Comparison of ENCODE assay signal across 13 cellular contexts in genomic region chr11:71615003-71615402, GRCh38. TPM values are rescaled to one million over a fixed set of nuclear protein-coding genes. Genes with fewer than 3 reads are reported as not detected.
DNase-seq lines count a peak whose midpoint lies in the region; FAIRE-seq and TF ChIP-seq lines count a peak whose summit lies in the region.
"Not testable (repeated sequence)": the region's sequence is repeated elsewhere in the genome, so short reads cannot be mapped to it uniquely, and the experiment has no call there.
"Had no signal": no experiment of that assay in that cellular context is flagged by ENCODE, and none has a peak within 500 bp of the region (broad histone marks: within the 10 kb centered on the region; RNA-seq: fewer than 3 reads in every experiment).

No MANE protein-coding gene starts in this region.

- in situ Hi-C loops in transverse colon (cut with MboI; ENCODE audit: low pct_ligation_motif_present in 1 of 4, low pct_unique_long_range_greater_than_20kb in 1 of 4, low sequenced_read_pairs in 3 of 4): not testable (repeated sequence)

- H3K4me1 ChIP-seq in keratinocyte (ENCODE audit: control insufficient read depth, extremely low read depth, insufficient read depth, low read length): peaks cover 10% of the 10 kb centered on the region
- H3K4me1 ChIP-seq in trophoblast cell (ENCODE audit: control insufficient read depth in 1 of 2, insufficient read depth in 2 of 2, low read length in 2 of 2): peaks cover 2 to 12% of the 10 kb centered on the region in 2 experiments
- not testable (repeated sequence) for H3K4me1 ChIP-seq in transverse colon

- H3K14ac ChIP-seq in trophoblast cell (ENCODE audit: low read length): not testable (repeated sequence)

- not testable (repeated sequence) for TF ChIP-seq EP300 in transverse colon (IDR thresholded peaks at IDR 0.05; ENCODE audit: low read depth)

- H4K8ac ChIP-seq in trophoblast cell (ENCODE audit: low read depth, low read length): not testable (repeated sequence)

- H4K20me1 ChIP-seq in keratinocyte (ENCODE audit: control insufficient read depth, extremely low read depth, insufficient read depth, low read length): not testable (repeated sequence)

- H2AFZ ChIP-seq in keratinocyte (ENCODE audit: control insufficient read depth, low read length); trophoblast cell (ENCODE audit: insufficient read depth, low read length, poor library complexity): not testable (repeated sequence)

- not testable (repeated sequence) for H3K9me3 ChIP-seq in keratinocyte (ENCODE audit: control insufficient read depth, low read depth, low read length); trophoblast cell (ENCODE audit: insufficient read depth, low read depth, low read length); transverse colon

- not testable (repeated sequence) for H3K27ac ChIP-seq in keratinocyte (ENCODE audit: control insufficient read depth, insufficient read depth, low read length); trophoblast cell (ENCODE audit: low read depth, low read length); transverse colon

- H2BK120ac ChIP-seq in trophoblast cell (ENCODE audit: insufficient read depth, low read length, poor library complexity): not testable (repeated sequence)

- H3K4me2 ChIP-seq in keratinocyte (ENCODE audit: control insufficient read depth, extremely low read depth, insufficient read depth, low read depth, low read length) (peak overlapping the region; percentile 45), trophoblast cell (ENCODE audit: low read length) (peak overlapping the region; percentile 41)

- not testable (repeated sequence) for H2BK5ac ChIP-seq in trophoblast cell (ENCODE audit: low read depth, low read length, poor library complexity)

- H3K9ac ChIP-seq in keratinocyte (ENCODE audit: control insufficient read depth, extremely low read depth, insufficient read depth, low read length); trophoblast cell (ENCODE audit: low read length): not testable (repeated sequence)

- H2AK5ac ChIP-seq in trophoblast cell (ENCODE audit: low read length): not testable (repeated sequence)

- H2BK12ac ChIP-seq in trophoblast cell (ENCODE audit: low read length): not testable (repeated sequence)

- dilution Hi-C loops in keratinocyte (cut with MboI; ENCODE audit: extremely low pct_ligation_motif_present, low sequenced_read_pairs): not testable (repeated sequence)

- intact Hi-C loops in transverse colon (cut with DNase I; ENCODE audit: low total_unique reads): not testable (repeated sequence)

- H4K91ac ChIP-seq in trophoblast cell (ENCODE audit: low read depth, low read length): not testable (repeated sequence)

- H3K36me3 ChIP-seq in bronchial epithelial cell (ENCODE audit: control insufficient read depth, insufficient read depth, low read length); keratinocyte (ENCODE audit: control insufficient read depth in 2 of 2, extremely low read depth in 1 of 2, insufficient read depth in 2 of 2, low read length in 2 of 2); trophoblast cell (ENCODE audit: control insufficient read depth in 1 of 2, insufficient read depth in 2 of 2, low read length in 2 of 2); transverse colon: not testable (repeated sequence)

- not testable (repeated sequence) for TF ChIP-seq POLR2A in transverse colon (IDR thresholded peaks at IDR 0.05)

- WGBS in trophoblast cell (ENCODE audit: extremely low coverage, insufficient coverage, insufficient read length): no CpG with 5 or more reads among the region's 12 CpGs
- 63% methylated on average over 11 of the region's 12 CpGs; no CpG with 5 or more reads in 1 of the 2 donors for WGBS in transverse colon (ENCODE audit: low coverage in 1 of 2), 2 donors

- H3K9me1 ChIP-seq in keratinocyte (ENCODE audit: control insufficient read depth, extremely low read depth, insufficient read depth, low read length): not testable (repeated sequence)

- FAIRE-seq in bronchial epithelial cell (lab: Jason Lieb, UNC); keratinocyte (lab: Jason Lieb, UNC): not testable (repeated sequence)

- not testable (repeated sequence) for H3K79me1 ChIP-seq in trophoblast cell (ENCODE audit: low read length)

- not testable (repeated sequence) for H3K4me3 ChIP-seq in bronchial epithelial cell (ENCODE audit: low read depth, low read length); keratinocyte (ENCODE audit: control insufficient read depth in 2 of 3, extremely low read depth in 1 of 3, insufficient read depth in 2 of 3, low read depth in 1 of 3, low read length in 3 of 3); trophoblast cell (ENCODE audit: low read depth, low read length); transverse colon

- not testable (repeated sequence) for H3K4ac ChIP-seq in trophoblast cell (ENCODE audit: low read depth, low read length)

- not testable (repeated sequence) for TF ChIP-seq CTCF in bronchial epithelial cell (IDR thresholded peaks at IDR 0.05; ENCODE audit: insufficient read depth, low read length, severe bottlenecking); keratinocyte (optimal IDR thresholded peaks at IDR 0.05 in 1 of 3, IDR thresholded peaks at IDR 0.05 in 1 of 3, conservative IDR thresholded peaks at IDR 0.05 in 1 of 3; ENCODE audit: extremely low read depth in 1 of 3, insufficient read depth in 2 of 3, low read length in 3 of 3); transverse colon (IDR thresholded peaks at IDR 0.05)

- not testable (repeated sequence) for H3K27me3 ChIP-seq in bronchial epithelial cell (ENCODE audit: control insufficient read depth, insufficient read depth, low read length); keratinocyte (ENCODE audit: control insufficient read depth, extremely low read depth, insufficient read depth, low read length); trophoblast cell (ENCODE audit: insufficient read depth, low read length); transverse colon

- peak; percentile 61 for DNase-seq in DMS79 treated with DMSO at 0.1 percent for 48 hours (lab: John Stamatoyannopoulos, UW)
- DNase-seq in LoVo (ENCODE audit: low spot score): peak; percentile 52
- DNase-seq in SIG-M5 treated with dmso at 0.1 percent for 504 hours (lab: John Stamatoyannopoulos, UW; ENCODE audit: unreplicated experiment): peak; percentile 9
- DNase-seq in bronchial epithelial cell (ENCODE audit: low read depth): peak; percentile 97
- DNase-seq in keratinocyte (ENCODE audit: low read depth, low spot score): peak; percentile 28
- peak; percentile 89 to 96 for DNase-seq in trophoblast cell
- DNase-seq in transverse colon: peak; percentile 47

- not testable (repeated sequence) for H4K12ac ChIP-seq in trophoblast cell (ENCODE audit: low read depth, low read length)

- not testable (repeated sequence) for H3K23ac ChIP-seq in trophoblast cell (ENCODE audit: low read length)

- H3K79me2 ChIP-seq in keratinocyte (ENCODE audit: control insufficient read depth, insufficient read depth, low read length); trophoblast cell (ENCODE audit: control insufficient read depth, insufficient read depth, low read length, poor library complexity): not testable (repeated sequence)

- not testable (repeated sequence) for H3K18ac ChIP-seq in trophoblast cell (ENCODE audit: low read length)

RNA-seq across cellular contexts. Expression of gene KRTAP5-11, which starts 32.3 kb away (rescaled TPM):
- total RNA-seq in bronchial epithelial cell (not detected in 2 replicates), transverse colon (not detected)
- polyA plus RNA-seq in keratinocyte: not detected in 3 replicates
- not detected for polyA plus RNA-seq in keratinocyte (2011; ENCODE audit: low read depth)
- polyA plus RNA-seq in keratinocyte (2011; cell fraction: cytosol; rRNA removed): not detected in 2 replicates
- polyA plus RNA-seq in keratinocyte (2011; cell fraction: nucleus; rRNA removed): not detected in 2 replicates
- polyA plus RNA-seq in keratinocyte (2012; ENCODE audit: low replicate concordance): not detected in 2 replicates
- polyA minus RNA-seq in keratinocyte: not detected in 3 replicates
- not detected for polyA minus RNA-seq in keratinocyte (2011; cell fraction: cytosol; rRNA and poly(A)+ RNA removed)
- not detected in 2 replicates for polyA minus RNA-seq in keratinocyte (2011; cell fraction: nucleus; rRNA and poly(A)+ RNA removed)
- not detected in 2 replicates for polyA plus RNA-seq in trophoblast cell (2013)
- total RNA-seq: A673, GM23338, HepG2, Peyer's patch, Right ventricle myocardium inferior, SK-MEL-5 had no signal
- polyA plus RNA-seq: GM23338, HepG2 had no signal

RNA-seq across cellular contexts. Expression of gene KRTAP5-10, which starts 49.6 kb away (rescaled TPM):
- total RNA-seq in bronchial epithelial cell: not detected in 2 replicates
- polyA plus RNA-seq in keratinocyte: not detected in 3 replicates
- not detected for polyA plus RNA-seq in keratinocyte (2011; ENCODE audit: low read depth)
- polyA plus RNA-seq in keratinocyte (2011; cell fraction: cytosol; rRNA removed): not detected in 2 replicates
- not detected in 2 replicates for polyA plus RNA-seq in keratinocyte (2011; cell fraction: nucleus; rRNA removed)
- polyA plus RNA-seq in keratinocyte (2012; ENCODE audit: low replicate concordance): not detected in 2 replicates
- polyA minus RNA-seq in keratinocyte: not detected in 3 replicates
- polyA minus RNA-seq in keratinocyte (2011; cell fraction: cytosol; rRNA and poly(A)+ RNA removed): not detected
- not detected in 2 replicates for polyA minus RNA-seq in keratinocyte (2011; cell fraction: nucleus; rRNA and poly(A)+ RNA removed)
- 0.07 TPM in 2 replicates for polyA plus RNA-seq in trophoblast cell (2013)
- 1 to 10 TPM in 1 of 4 donors, not detected in 3; 1.8 TPM for total RNA-seq in transverse colon
- total RNA-seq: A673, GM23338, HepG2, Peyer's patch, Right ventricle myocardium inferior had no signal
- polyA plus RNA-seq: GM23338, HepG2 had no signal

Comparison
In these comparisons a context has a peak if more than half of its experiments do, and no peak if none do; other contexts are left out.
1. DNase-seq: peak in every context shown above with its lines; median percentile 97 in bronchial epithelial cell; 92 in trophoblast cell; 61 in DMS79 treated with DMSO at 0.1 percent for 48 hours; 52 in LoVo; 47 in transverse colon; 28 in keratinocyte; 9 in SIG-M5 treated with dmso at 0.1 percent for 504 hours.